ENCODE assay signal across 9 cellular contexts in the genomic region with DNA sequence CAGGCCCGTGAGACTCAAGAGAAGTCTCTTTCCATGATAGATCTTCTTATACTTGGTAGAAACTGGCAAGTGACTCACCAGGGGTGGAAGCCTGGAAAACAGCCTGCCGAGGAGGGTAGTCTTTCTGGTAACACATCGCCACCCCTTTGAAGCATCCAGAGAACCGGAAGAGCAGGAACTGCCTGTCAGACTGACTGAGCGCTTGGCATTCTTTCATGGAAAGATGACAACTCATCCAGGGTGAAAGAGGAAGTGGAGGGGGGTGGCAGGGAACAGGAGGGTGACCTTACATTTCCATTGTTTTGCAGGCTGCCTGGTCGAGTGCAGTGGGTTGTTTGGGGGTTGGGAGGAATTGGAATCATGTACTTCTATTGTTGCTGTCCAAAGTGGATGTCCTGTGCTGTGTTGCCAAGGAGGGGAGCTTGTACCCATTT. TPM values are rescaled to one million over a fixed set of nuclear protein-coding genes. Genes with fewer than 3 reads are reported as not detected.
DNase-seq lines count a peak whose midpoint lies in the region; ATAC-seq, FAIRE-seq and TF ChIP-seq lines count a peak whose summit lies in the region.
"Had no signal": no experiment of that assay in that cellular context is flagged by ENCODE, and none has a peak within 500 bp of the region (broad histone marks: within the 10 kb centered on the region; RNA-seq: fewer than 3 reads in every experiment).

No MANE protein-coding gene starts in this region.

- TF ChIP-seq POLR2A in A549 (IDR thresholded peaks at IDR 0.05; ENCODE audit: low read length), result no peak

- FAIRE-seq in A549 (lab: Jason Lieb, UNC), result no peak
- FAIRE-seq: G401.6 had no signal

- H3K4me3 Mint-ChIP-seq in activated T-cell treated with anti-CD3 and anti-CD28 coated beads, Interleukin-2, amount 50 U/mL, for 72 hours, result peak overlapping the region; percentile 62 to 82

- H3K9me3 ChIP-seq in A549, result no peaks in the 10 kb centered on the region

- H3K4me1 ChIP-seq in A549, result peaks cover 11% of the 10 kb centered on the region

- H3K27ac ChIP-seq in A549, result peak overlapping the region; percentile 16 to 64; a peak in 3 of 6 replicates

- H3K4me3 ChIP-seq in A549, result no peak overlapping the region

- H3K27ac Mint-ChIP-seq in activated T-cell treated with anti-CD3 and anti-CD28 coated beads, Interleukin-2, amount 50 U/mL, for 72 hours, result peak overlapping the region; percentile 64

- no peaks in the 10 kb centered on the region for H3K9me3 Mint-ChIP-seq in activated T-cell treated with anti-CD3 and anti-CD28 coated beads, Interleukin-2, amount 50 U/mL, for 72 hours

- TF ChIP-seq EP300 in A549 (IDR thresholded peaks at IDR 0.05), result no peak

- TF ChIP-seq CTCF in A549 (IDR thresholded peaks at IDR 0.05), result no peak

- H3K4me1 Mint-ChIP-seq in activated T-cell treated with anti-CD3 and anti-CD28 coated beads, Interleukin-2, amount 50 U/mL, for 72 hours (ENCODE audit: low read depth), result peaks cover 30% of the 10 kb centered on the region

- DNase-seq in A549 (ENCODE audit: low read depth in 1 of 2, low spot score in 1 of 2), result peak; percentile 34 to 57
- peak; percentile 47 to 65 for DNase-seq in Kasumi-1 (lab: John Stamatoyannopoulos, UW)
- peak; percentile 46 to 50 for DNase-seq in activated T-cell treated with anti-CD3 and anti-CD28 coated beads, Interleukin-2, amount 50 U/mL, for 72 hours
- DNase-seq in left ventricle myocardium superior, result no peak
- peak; percentile 80 for DNase-seq in stimulated activated CD4-positive, alpha-beta T cell treated with anti-CD3 and anti-CD28 coated beads, Interleukin-15, amount 100 ng/mL, for 24 hours
- DNase-seq in NCI-H1105 (lab: John Stamatoyannopoulos, UW), result no peak
- no peak for DNase-seq in NOMO-1 (lab: John Stamatoyannopoulos, UW; ENCODE audit: unreplicated experiment in 2 of 2)

- POLR2A ChIA-PET in A549 (lab: Yijun Ruan, JAX), result no interaction called here

- 21% methylated on average over 6 of the region's 6 CpGs for WGBS in A549 (ENCODE audit: missing lambda C conversion rate)

- CTCF ChIA-PET in A549 (lab: Yijun Ruan, JAX), result no interaction called here

- ATAC-seq in A549 (peak; percentile 86 to 94), left ventricle myocardium superior (peak; percentile 87), HG02973 (IDR thresholded peaks at IDR 0.05; ENCODE audit: unreplicated experiment) (no peak)
- ATAC-seq in activated T-cell treated with anti-CD3 and anti-CD28 coated beads, Interleukin-2, amount 50 U/mL, for 72 hours (replicated peaks in 1 of 2), result peak; percentile 67

- peak overlapping the region; percentile 54 for H3K4me2 ChIP-seq in A549

- intact Hi-C loops in left ventricle myocardium superior (cut with micrococcal nuclease), result no loop called here

- H3K27me3 Mint-ChIP-seq in activated T-cell treated with anti-CD3 and anti-CD28 coated beads, Interleukin-2, amount 50 U/mL, for 72 hours (ENCODE audit: low read depth), result no peaks in the 10 kb centered on the region

- no peak for TF ChIP-seq RAD21 in A549 (conservative IDR thresholded peaks at IDR 0.05 in 1 of 2, IDR thresholded peaks at IDR 0.05 in 1 of 2)

- peaks cover 12 to 28% of the 10 kb centered on the region in 2 donors for H3K36me3 Mint-ChIP-seq in activated T-cell treated with anti-CD3 and anti-CD28 coated beads, Interleukin-2, amount 50 U/mL, for 72 hours (ENCODE audit: insufficient read depth in 2 of 2)

TF ChIP-seq in A549, 52 proteins besides CTCF, POLR2A, EP300 and RAD21:
- TF ChIP-seq RARB (CRISPR knock-in tag; IDR thresholded peaks at IDR 0.05) (no peak), HMGXB4 (CRISPR knock-in tag; IDR thresholded peaks at IDR 0.05; ENCODE audit: borderline replicate concordance) (no peak), FOSL2 (IDR thresholded peaks at IDR 0.05) (no peak), FOSL2 (CRISPR knock-in tag; IDR thresholded peaks at IDR 0.05) (0 out of 2 replicates have a peak, but pooled peaks have one; percentile 9)

RNA-seq across cellular contexts. Expression of gene PRKCH, which starts 34.5 kb away (rescaled TPM):
- polyA plus RNA-seq in A549 (2011; rRNA removed), result 8.5 and 10.0 TPM in 2 replicates
- polyA plus RNA-seq in A549 (2012; cell fraction: cytosol; rRNA removed), result 5.0 and 5.5 TPM in 2 replicates
- 2.6 and 5.0 TPM in 2 replicates for polyA plus RNA-seq in A549 (2012; cell fraction: nucleus; rRNA removed)
- polyA plus RNA-seq in A549 (2017; fragmentation: RNase III; extraction: RNeasy Plus Mini Kit Qiagen cat#74134 plus additional on column Dnase treatment), result 9.4 to 12.0 TPM (median 10.2 TPM) in 3 replicates
- 8.9 and 15.3 TPM in 2 replicates for polyA minus RNA-seq in A549 (2011; rRNA and poly(A)+ RNA removed)
- 100 to 1,000 TPM; 127 to 143 TPM for total RNA-seq in activated T-cell treated with anti-CD3 and anti-CD28 coated beads, Interleukin-2, amount 50 U/mL, for 72 hours
- total RNA-seq in left ventricle myocardium superior, result 15.9 TPM

Comparison
In these comparisons a context has a peak if more than half of its experiments do, and no peak if none do; other contexts are left out.
1. DNase-seq: peak in A549 (2 of 2), Kasumi-1 (2 of 2), activated T-cell treated with anti-CD3 and anti-CD28 coated beads, Interleukin-2, amount 50 U/mL, for 72 hours (2 of 2) and stimulated activated CD4-positive, alpha-beta T cell treated with anti-CD3 and anti-CD28 coated beads, Interleukin-15, amount 100 ng/mL, for 24 hours (single experiment); none in left ventricle myocardium superior (single experiment), NCI-H1105 (single experiment) and NOMO-1 (0 of 2).